ENCODE assay signal across 27 cellular contexts in the genomic region with DNA sequence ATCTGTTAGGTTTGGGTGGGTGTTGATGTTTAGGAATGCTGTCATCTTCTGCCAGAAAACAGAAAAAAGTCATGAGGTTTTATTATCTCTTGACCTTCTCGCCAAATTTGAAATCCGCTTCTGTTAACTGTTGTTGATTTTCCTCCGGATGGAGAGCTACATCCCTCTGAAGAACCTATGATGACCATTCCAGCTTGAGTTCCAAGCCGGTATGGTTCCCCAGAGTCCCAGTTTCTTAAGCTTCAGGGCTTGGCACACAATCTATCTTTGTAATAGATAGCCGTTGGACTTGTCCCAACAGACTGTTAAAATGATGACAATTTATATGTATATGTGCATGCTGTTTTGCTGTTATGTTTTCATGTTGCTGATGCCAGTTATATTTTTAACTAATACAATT.
DNase-seq lines count a peak whose midpoint lies in the region; ATAC-seq and TF ChIP-seq lines count a peak whose summit lies in the region.
"Had no signal": no experiment of that assay in that cellular context is flagged by ENCODE, and none has a peak within 500 bp of the region (broad histone marks: within the 10 kb centered on the region; RNA-seq: fewer than 3 reads in every experiment).

No MANE protein-coding gene starts in this region.

- no peak for DNase-seq in DND-41
- DNase-seq in NCI-H226: peak; percentile 42
- peak; percentile 11 for DNase-seq in cerebellar cortex (ENCODE audit: low spot score)
- DNase-seq in left kidney (ENCODE audit: low read depth, low spot score): peak; percentile 29
- DNase-seq in activated CD4-positive, alpha-beta T cell treated with anti-CD3 and anti-CD28 coated beads, Interleukin-2, amount 10 ng/mL, durations not matched to agents 7 days and 5 days: no peak
- no peak for DNase-seq in T-helper 2 cell treated with Interferon-gamma antibody and Interleukin-4, amounts not matched to agents 5 μg/mL and 100 μg/mL, for 36 hours (ENCODE audit: low spot score)
- DNase-seq in effector memory CD8-positive, alpha-beta T cell: no peak
- DNase-seq: activated CD8-positive, alpha-beta T cell treated with anti-CD3 and anti-CD28 coated beads, Interleukin-2, amount 10 ng/mL, durations not matched to agents 7 days and 5 days; activated T-cell treated with anti-CD3 and anti-CD28 coated beads for 4 hours; aorta; Calu3; HCEC 1CT; mammary epithelial cell; NCI-H1092 treated with DMSO at 0.1 percent for 48 hours; NCI-H187 treated with DMSO at 0.1 percent for 48 hours; NCI-H345; NCI-H82; right lobe of liver; stimulated activated naive B cell treated with anti-CD40 and anti-IgM and Interleukin-4, amounts not matched to agents 10 μg/mL and 1 μg/mL and 100 μg/mL, for 72 hours; testis had no signal

- no peak overlapping the region for H3K4me3 Mint-ChIP-seq in activated CD4-positive, alpha-beta T cell treated with anti-CD3 and anti-CD28 coated beads, Interleukin-2, amount 10 ng/mL, durations not matched to agents 7 days and 5 days
- H3K4me3 Mint-ChIP-seq in T-helper 2 cell treated with Interferon-gamma antibody and Interleukin-4, amounts not matched to agents 5 μg/mL and 100 μg/mL, for 36 hours: no peak overlapping the region
- H3K4me3 Mint-ChIP-seq in effector memory CD8-positive, alpha-beta T cell: no peak overlapping the region
- H3K4me3 Mint-ChIP-seq: activated CD8-positive, alpha-beta T cell treated with anti-CD3 and anti-CD28 coated beads, Interleukin-2, amount 10 ng/mL, durations not matched to agents 7 days and 5 days; CD14-positive monocyte; dendritic cell treated with granulocyte-macrophage colony-stimulating factor and Interleukin-4, amounts not matched to agents 40 ng/mL and 50 ng/mL, for 4 days; neural progenitor cell; stimulated activated naive B cell treated with anti-CD40 and anti-IgM and Interleukin-4, amounts not matched to agents 10 μg/mL and 1 μg/mL and 100 μg/mL, for 72 hours; T-helper 1 cell treated with Interleukin-12 subunit alpha and Interleukin-12 subunit beta and Interleukin-4 antibody, amounts not matched to agents 30 μg/mL and 1 μg/mL, for 36 hours had no signal

- CTCF ChIA-PET in activated CD4-positive, alpha-beta T cell treated with anti-CD3 and anti-CD28 coated beads, Interleukin-2, amount 10 ng/mL, durations not matched to agents 7 days and 5 days (lab: Charles Lee): no interaction called here

- no peaks in the 10 kb centered on the region for H3K36me3 ChIP-seq in DND-41 (ENCODE audit: insufficient read depth, low read length)
- H3K36me3 ChIP-seq: neural progenitor cell, right lobe of liver, SJCRH30 had no signal

- H3K27ac ChIP-seq in DND-41 (ENCODE audit: low read length): no peak overlapping the region
- H3K27ac ChIP-seq: neural progenitor cell, right lobe of liver, SJCRH30, testis had no signal

- H3K9ac ChIP-seq in DND-41 (ENCODE audit: low read depth, low read length): no peak overlapping the region
- H3K9ac ChIP-seq: neural progenitor cell had no signal

- TF ChIP-seq CTCF in DND-41 (IDR thresholded peaks at IDR 0.05; ENCODE audit: borderline replicate concordance, extremely low read depth, low read length, poor library complexity, severe bottlenecking): no peak

- no peaks in the 10 kb centered on the region for H3K27me3 Mint-ChIP-seq in activated CD4-positive, alpha-beta T cell treated with anti-CD3 and anti-CD28 coated beads, Interleukin-2, amount 10 ng/mL, durations not matched to agents 7 days and 5 days
- no peaks in the 10 kb centered on the region for H3K27me3 Mint-ChIP-seq in T-helper 2 cell treated with Interferon-gamma antibody and Interleukin-4, amounts not matched to agents 5 μg/mL and 100 μg/mL, for 36 hours (ENCODE audit: low read depth)
- no peaks in the 10 kb centered on the region for H3K27me3 Mint-ChIP-seq in effector memory CD8-positive, alpha-beta T cell
- H3K27me3 Mint-ChIP-seq: dendritic cell treated with granulocyte-macrophage colony-stimulating factor and Interleukin-4, amounts not matched to agents 40 ng/mL and 50 ng/mL, for 4 days; stimulated activated naive B cell treated with anti-CD40 and anti-IgM and Interleukin-4, amounts not matched to agents 10 μg/mL and 1 μg/mL and 100 μg/mL, for 72 hours had no signal

- no peak overlapping the region for H3K27ac Mint-ChIP-seq in activated CD4-positive, alpha-beta T cell treated with anti-CD3 and anti-CD28 coated beads, Interleukin-2, amount 10 ng/mL, durations not matched to agents 7 days and 5 days
- no peak overlapping the region for H3K27ac Mint-ChIP-seq in T-helper 2 cell treated with Interferon-gamma antibody and Interleukin-4, amounts not matched to agents 5 μg/mL and 100 μg/mL, for 36 hours
- no peak overlapping the region for H3K27ac Mint-ChIP-seq in effector memory CD8-positive, alpha-beta T cell
- H3K27ac Mint-ChIP-seq: activated CD8-positive, alpha-beta T cell treated with anti-CD3 and anti-CD28 coated beads, Interleukin-2, amount 10 ng/mL, durations not matched to agents 7 days and 5 days; activated naive CD4-positive, alpha-beta T cell treated with anti-CD3 and anti-CD28 coated beads, Interleukin-2, amount 50 U/mL, for 72 hours; dendritic cell treated with granulocyte-macrophage colony-stimulating factor and Interleukin-4, amounts not matched to agents 40 ng/mL and 50 ng/mL, for 4 days; neural progenitor cell; stimulated activated naive B cell treated with anti-CD40 and anti-IgM and Interleukin-4, amounts not matched to agents 10 μg/mL and 1 μg/mL and 100 μg/mL, for 72 hours; T-helper 1 cell treated with Interleukin-12 subunit alpha and Interleukin-12 subunit beta and Interleukin-4 antibody, amounts not matched to agents 30 μg/mL and 1 μg/mL, for 36 hours had no signal

- peak overlapping the region; percentile 8 for H2AFZ ChIP-seq in DND-41 (ENCODE audit: low read depth, low read length)
- H2AFZ ChIP-seq: neural progenitor cell had no signal

- H3K4me1 ChIP-seq in DND-41 (ENCODE audit: insufficient read depth, low read length): no peaks in the 10 kb centered on the region
- H3K4me1 ChIP-seq: neural progenitor cell, right lobe of liver, SJCRH30, testis had no signal

- H3K79me2 ChIP-seq in DND-41 (ENCODE audit: insufficient read depth, low read length): no peaks in the 10 kb centered on the region

- H3K4me3 ChIP-seq in DND-41 (ENCODE audit: low read depth in 1 of 2, low read length in 2 of 2): no peak overlapping the region
- H3K4me3 ChIP-seq: neural progenitor cell, right lobe of liver, SJCRH30, testis had no signal

- POLR2A ChIA-PET in activated CD4-positive, alpha-beta T cell treated with anti-CD3 and anti-CD28 coated beads, Interleukin-2, amount 10 ng/mL, durations not matched to agents 7 days and 5 days (lab: Charles Lee): no interaction called here

- H3K36me3 Mint-ChIP-seq in activated CD4-positive, alpha-beta T cell treated with anti-CD3 and anti-CD28 coated beads, Interleukin-2, amount 10 ng/mL, durations not matched to agents 7 days and 5 days (ENCODE audit: low read depth): no peaks in the 10 kb centered on the region
- no peaks in the 10 kb centered on the region for H3K36me3 Mint-ChIP-seq in T-helper 2 cell treated with Interferon-gamma antibody and Interleukin-4, amounts not matched to agents 5 μg/mL and 100 μg/mL, for 36 hours (ENCODE audit: low read depth)
- no peaks in the 10 kb centered on the region for H3K36me3 Mint-ChIP-seq in effector memory CD8-positive, alpha-beta T cell (ENCODE audit: insufficient read depth)
- H3K36me3 Mint-ChIP-seq: activated naive CD4-positive, alpha-beta T cell treated with anti-CD3 and anti-CD28 coated beads, Interleukin-2, amount 50 U/mL, for 72 hours; CD14-positive monocyte; neural progenitor cell; stimulated activated naive B cell treated with anti-CD40 and anti-IgM and Interleukin-4, amounts not matched to agents 10 μg/mL and 1 μg/mL and 100 μg/mL, for 72 hours had no signal

- ATAC-seq in DND-41 (ENCODE audit: insufficient read depth, low read depth): no peak
- ATAC-seq in GM18511 (IDR thresholded peaks at IDR 0.05; ENCODE audit: unreplicated experiment): no peak
- no peak for ATAC-seq in effector memory CD8-positive, alpha-beta T cell (replicated peaks)
- ATAC-seq: activated CD8-positive, alpha-beta T cell treated with anti-CD3 and anti-CD28 coated beads, Interleukin-2, amount 10 ng/mL, durations not matched to agents 7 days and 5 days; activated naive CD4-positive, alpha-beta T cell treated with anti-CD3 and anti-CD28 coated beads, Interleukin-2, amount 50 U/mL, for 72 hours; right lobe of liver; stimulated activated naive B cell treated with anti-CD40 and anti-IgM and Interleukin-4, amounts not matched to agents 10 μg/mL and 1 μg/mL and 100 μg/mL, for 72 hours had no signal

- H3K4me2 ChIP-seq in DND-41 (ENCODE audit: insufficient read depth, low read length): no peak overlapping the region
- H3K4me2 ChIP-seq: neural progenitor cell had no signal

- no peaks in the 10 kb centered on the region for H3K4me1 Mint-ChIP-seq in activated CD4-positive, alpha-beta T cell treated with anti-CD3 and anti-CD28 coated beads, Interleukin-2, amount 10 ng/mL, durations not matched to agents 7 days and 5 days
- no peaks in the 10 kb centered on the region for H3K4me1 Mint-ChIP-seq in T-helper 2 cell treated with Interferon-gamma antibody and Interleukin-4, amounts not matched to agents 5 μg/mL and 100 μg/mL, for 36 hours (ENCODE audit: low read depth)
- H3K4me1 Mint-ChIP-seq in effector memory CD8-positive, alpha-beta T cell (ENCODE audit: low read depth in 2 of 2): no peaks in the 10 kb centered on the region
- H3K4me1 Mint-ChIP-seq: neural progenitor cell; stimulated activated naive B cell treated with anti-CD40 and anti-IgM and Interleukin-4, amounts not matched to agents 10 μg/mL and 1 μg/mL and 100 μg/mL, for 72 hours had no signal

- no peaks in the 10 kb centered on the region for H3K27me3 ChIP-seq in DND-41 (ENCODE audit: insufficient read depth, low read length, poor library complexity)
- H3K27me3 ChIP-seq: neural progenitor cell, right lobe of liver, SJCRH30, testis had no signal

- H3K9me3 Mint-ChIP-seq in activated CD4-positive, alpha-beta T cell treated with anti-CD3 and anti-CD28 coated beads, Interleukin-2, amount 10 ng/mL, durations not matched to agents 7 days and 5 days: no peaks in the 10 kb centered on the region
- H3K9me3 Mint-ChIP-seq in T-helper 2 cell treated with Interferon-gamma antibody and Interleukin-4, amounts not matched to agents 5 μg/mL and 100 μg/mL, for 36 hours: no peaks in the 10 kb centered on the region
- peaks cover 0 to 5% of the 10 kb centered on the region in 2 donors for H3K9me3 Mint-ChIP-seq in effector memory CD8-positive, alpha-beta T cell
- H3K9me3 Mint-ChIP-seq: neural progenitor cell; stimulated activated naive B cell treated with anti-CD40 and anti-IgM and Interleukin-4, amounts not matched to agents 10 μg/mL and 1 μg/mL and 100 μg/mL, for 72 hours; T-helper 1 cell treated with Interleukin-12 subunit alpha and Interleukin-12 subunit beta and Interleukin-4 antibody, amounts not matched to agents 30 μg/mL and 1 μg/mL, for 36 hours had no signal

- peaks cover 2% of the 10 kb centered on the region for H3K9me3 ChIP-seq in DND-41 (ENCODE audit: insufficient read depth, low read length, severe bottlenecking)
- H3K9me3 ChIP-seq: right lobe of liver, SJCRH30, testis had no signal

- H4K20me1 ChIP-seq in DND-41 (ENCODE audit: insufficient read depth, low read length): no peaks in the 10 kb centered on the region

Comparison
In these comparisons a context has a peak if more than half of its experiments do, and no peak if none do; other contexts are left out.
1. DNase-seq: peak in NCI-H226 (single experiment), cerebellar cortex (single experiment) and left kidney (single experiment); none in DND-41 (single experiment), activated CD4-positive, alpha-beta T cell treated with anti-CD3 and anti-CD28 coated beads, Interleukin-2, amount 10 ng/mL, durations not matched to agents 7 days and 5 days (single experiment), T-helper 2 cell treated with Interferon-gamma antibody and Interleukin-4, amounts not matched to agents 5 μg/mL and 100 μg/mL, for 36 hours (single experiment) and effector memory CD8-positive, alpha-beta T cell (0 of 3).